Comparison of ENCODE assay signal across 17 cellular contexts in genomic region chr1:27549807-27550408, GRCh38. TPM values are rescaled to one million over a fixed set of nuclear protein-coding genes. Genes with fewer than 3 reads are reported as not detected.
DNase-seq lines count a peak whose midpoint lies in the region; ATAC-seq, FAIRE-seq and TF ChIP-seq lines count a peak whose summit lies in the region.
"Had no signal": no experiment of that assay in that cellular context is flagged by ENCODE, and none has a peak within 500 bp of the region (broad histone marks: within the 10 kb centered on the region; RNA-seq: fewer than 3 reads in every experiment).

No MANE protein-coding gene starts in this region.

- no peak for TF ChIP-seq CTCF in HepG2 (CRISPR knock-in tag; IDR thresholded peaks at IDR 0.05)
- no peak for TF ChIP-seq CTCF in right lobe of liver (IDR thresholded peaks at IDR 0.05)
- TF ChIP-seq CTCF in gastroesophageal sphincter (IDR thresholded peaks at IDR 0.05) = no peak
- TF ChIP-seq CTCF in psoas muscle (IDR thresholded peaks at IDR 0.05) = no peak

- H3K4me1 Mint-ChIP-seq in activated T-cell treated with anti-CD3 and anti-CD28 coated beads, Interleukin-2, amount 50 U/mL, for 72 hours (ENCODE audit: low read depth) = no peaks in the 10 kb centered on the region
- H3K4me1 Mint-ChIP-seq: CD14-positive monocyte had no signal

- no peak for DNase-seq in HepG2 (ENCODE audit: low spot score)
- DNase-seq in right lobe of liver = no peak
- no peak for DNase-seq in psoas muscle
- DNase-seq in activated T-cell treated with anti-CD3 and anti-CD28 coated beads, Interleukin-2, amount 50 U/mL, for 72 hours = no peak
- no peak for DNase-seq in NCI-H526 (lab: John Stamatoyannopoulos, UW)
- DNase-seq: CD8-positive, alpha-beta T cell; COR-L47; DMS153; DMS79 treated with DMSO at 0.1 percent for 48 hours; EL; H9 had no signal

- intact Hi-C loops in HepG2 (cut with micrococcal nuclease; ENCODE audit: unreplicated experiment) = no loop called here
- intact Hi-C loops in right lobe of liver (cut with DNase I) = loop anchor here (5.0 to 10.0 kb wide), 2 partner anchors 52 to 115 kb away; partner anchors contain the start of gene AHDC1 (in 1 of the 2)
- intact Hi-C loops in psoas muscle (cut with DNase I) = no loop called here

- H4K20me1 ChIP-seq in HepG2 (ENCODE audit: insufficient read depth, low read length) = no peaks in the 10 kb centered on the region

- H3K4me1 ChIP-seq in HepG2 (ENCODE audit: insufficient read depth, low read length) (peaks cover 21% of the 10 kb centered on the region), right lobe of liver (peaks cover 0 to 3% (median 0%) of the 10 kb centered on the region in 4 donors), gastroesophageal sphincter (peaks cover 5 to 53% (median 35%) of the 10 kb centered on the region in 3 donors), psoas muscle (peaks cover 41% of the 10 kb centered on the region)

- H3K27ac ChIP-seq in HepG2 (ENCODE audit: extremely low read length, insufficient read depth, low read length) = no peak overlapping the region
- H3K27ac ChIP-seq in right lobe of liver = no peak overlapping the region
- peak overlapping the region in 3 of 4 donors; percentile 36 to 93 (median 90) for H3K27ac ChIP-seq in gastroesophageal sphincter
- H3K27ac ChIP-seq in psoas muscle = peak overlapping the region; percentile 95

- H3K9me3 ChIP-seq in HepG2 (ENCODE audit: low read length) (no peaks in the 10 kb centered on the region), right lobe of liver (no peaks in the 10 kb centered on the region), gastroesophageal sphincter (no peaks in the 10 kb centered on the region), psoas muscle (no peaks in the 10 kb centered on the region)

- no peak overlapping the region for H3K9ac ChIP-seq in HepG2 (ENCODE audit: insufficient read depth, low read depth, low read length)

- no peaks in the 10 kb centered on the region for H3K36me3 Mint-ChIP-seq in activated T-cell treated with anti-CD3 and anti-CD28 coated beads, Interleukin-2, amount 50 U/mL, for 72 hours (ENCODE audit: insufficient read depth in 2 of 2)

- H3K4me3 ChIP-seq in HepG2 (replicated peaks in 1 of 3; ENCODE audit: insufficient read depth in 1 of 3, low read depth in 2 of 3, low read length in 3 of 3) = no peak overlapping the region
- H3K4me3 ChIP-seq in right lobe of liver = no peak overlapping the region
- no peak overlapping the region for H3K4me3 ChIP-seq in gastroesophageal sphincter
- H3K4me3 ChIP-seq in psoas muscle = no peak overlapping the region
- H3K4me3 ChIP-seq: GM23338 had no signal

- in situ Hi-C loops in HepG2 (cut with HindIII; ENCODE audit: extremely low pct_ligation_motif_present, low pct_unique_long_range_greater_than_20kb) = no loop called here

- no peak overlapping the region for H3K27ac Mint-ChIP-seq in activated T-cell treated with anti-CD3 and anti-CD28 coated beads, Interleukin-2, amount 50 U/mL, for 72 hours
- H3K27ac Mint-ChIP-seq: CD14-positive monocyte; CD8-positive, alpha-beta T cell; GM23338; H9 had no signal

- POLR2A ChIA-PET in HepG2 (lab: Yijun Ruan, JAX) = no interaction called here

- no peaks in the 10 kb centered on the region for H3K79me2 ChIP-seq in HepG2 (ENCODE audit: insufficient read depth, low read length)

- CTCF ChIA-PET in HepG2 (lab: Yijun Ruan, JAX; ENCODE audit: low intra/inter-chr PET ratio, low total read pairs) = no interaction called here

- no peak for FAIRE-seq in HepG2 (lab: Jason Lieb, UNC)
- FAIRE-seq: D721Med, G401.6, GM12891 had no signal

- TF ChIP-seq RAD21 in HepG2 (CRISPR knock-in tag; IDR thresholded peaks at IDR 0.05) = no peak

- TF ChIP-seq POLR2A in HepG2 (IDR thresholded peaks at IDR 0.05; ENCODE audit: insufficient read depth in 1 of 2, low read depth in 2 of 2, low read length in 2 of 2) (no peak), right lobe of liver (IDR thresholded peaks at IDR 0.05) (no peak), gastroesophageal sphincter (IDR thresholded peaks at IDR 0.05) (no peak)

- no peak overlapping the region for H2AFZ ChIP-seq in HepG2 (ENCODE audit: low read length)
- H2AFZ ChIP-seq: GM23338 had no signal

- no peak overlapping the region for H3K4me3 Mint-ChIP-seq in activated T-cell treated with anti-CD3 and anti-CD28 coated beads, Interleukin-2, amount 50 U/mL, for 72 hours
- H3K4me3 Mint-ChIP-seq: CD14-positive monocyte; CD8-positive, alpha-beta T cell; GM23338; H9 had no signal

- H3K36me3 ChIP-seq in HepG2 (replicated peaks in 1 of 2; ENCODE audit: control insufficient read depth in 1 of 2, insufficient read depth in 2 of 2, low read length in 2 of 2) = peaks cover 9 to 11% of the 10 kb centered on the region in 2 experiments; a peak in 4 of 5 replicates
- peaks cover 0 to 17% (median 2%) of the 10 kb centered on the region in 4 donors for H3K36me3 ChIP-seq in right lobe of liver
- peaks cover 0 to 69% of the 10 kb centered on the region in 2 donors for H3K36me3 ChIP-seq in gastroesophageal sphincter
- H3K36me3 ChIP-seq in psoas muscle (ENCODE audit: insufficient read depth in 1 of 2, low read depth in 1 of 2) = peaks cover 0 to 95% of the 10 kb centered on the region in 2 donors

- no peak overlapping the region for H3K4me2 ChIP-seq in HepG2 (ENCODE audit: low read depth, low read length)
- H3K4me2 ChIP-seq: GM23338 had no signal

- ATAC-seq in HepG2 (no peak), right lobe of liver (no peak), gastroesophageal sphincter (no peak), psoas muscle (no peak)
- ATAC-seq in activated T-cell treated with anti-CD3 and anti-CD28 coated beads, Interleukin-2, amount 50 U/mL, for 72 hours (replicated peaks in 1 of 2) = no peak
- ATAC-seq: CD8-positive, alpha-beta T cell; GM23338 had no signal

- TF ChIP-seq EP300 in HepG2 (IDR thresholded peaks at IDR 0.05; ENCODE audit: low read depth in 2 of 2, low read length in 2 of 2) = no peak
- no peak for TF ChIP-seq EP300 in HepG2 (CRISPR knock-in tag; IDR thresholded peaks at IDR 0.05; ENCODE audit: borderline replicate concordance)
- no peak for TF ChIP-seq EP300 in gastroesophageal sphincter (IDR thresholded peaks at IDR 0.05)

- 95% methylated on average over 24 of the region's 38 CpGs for WGBS in HepG2 (ENCODE audit: low lambda C conversion rate)
- WGBS in right lobe of liver (ENCODE audit: insufficient coverage, low coverage, low lambda C conversion rate, missing lambda C conversion rate) = 95% methylated on average over 9 of the region's 38 CpGs
- WGBS in gastroesophageal sphincter (ENCODE audit: low coverage in 1 of 2), 2 donors = 40% methylated on average over 1 of the region's 38 CpGs; no CpG with 5 or more reads in 1 of the 2 donors
- 75 to 88% (median 83%) methylated on average over 38 of the region's 38 CpGs for WGBS in psoas muscle, 3 donors

- no peaks in the 10 kb centered on the region for H3K27me3 Mint-ChIP-seq in activated T-cell treated with anti-CD3 and anti-CD28 coated beads, Interleukin-2, amount 50 U/mL, for 72 hours (ENCODE audit: low read depth)

- no peaks in the 10 kb centered on the region for H3K9me3 Mint-ChIP-seq in activated T-cell treated with anti-CD3 and anti-CD28 coated beads, Interleukin-2, amount 50 U/mL, for 72 hours
- H3K9me3 Mint-ChIP-seq: CD14-positive monocyte; CD8-positive, alpha-beta T cell; GM23338; H9 had no signal

- BruUV-seq in HepG2 (replicated peaks; lab: Mats Ljungman, UMichigan) = no TSS peak

- H3K27me3 ChIP-seq in HepG2 (ENCODE audit: control insufficient read depth in 1 of 2, insufficient read depth in 2 of 2, low read length in 2 of 2) = no peaks in the 10 kb centered on the region
- H3K27me3 ChIP-seq in right lobe of liver = no peaks in the 10 kb centered on the region
- no peaks in the 10 kb centered on the region for H3K27me3 ChIP-seq in gastroesophageal sphincter
- H3K27me3 ChIP-seq in psoas muscle (ENCODE audit: insufficient read depth in 3 of 3, low read length in 2 of 3) = no peaks in the 10 kb centered on the region

RNA-seq across cellular contexts. Expression of gene AHDC1, which starts 54.0 kb away (rescaled TPM):
- total RNA-seq in HepG2 (2016; rRNA removed; fragmentation: Illumina TruSeq; extraction: Trizol) (2.6 and 2.7 TPM in 2 replicates), right lobe of liver (10 to 100 TPM in 3 of 6 experiments, 1 to 10 TPM in 3; 5.5 to 21.3 (median 10.9) TPM), gastroesophageal sphincter (10 to 100 TPM; 18.2 to 50.3 (median 27.7) TPM), psoas muscle (10 to 100 TPM; 35.9 to 65.2 (median 59.0) TPM)
- 1.9 and 2.6 TPM in 2 replicates for total RNA-seq in HepG2 (2016; cell fraction: cytosol; rRNA removed; fragmentation: Illumina TruSeq; extraction: Trizol; ENCODE audit: low read depth)
- 3.1 and 3.5 TPM in 2 replicates for total RNA-seq in HepG2 (2016; cell fraction: insoluble cytoplasmic fraction; rRNA removed; fragmentation: Illumina TruSeq; extraction: Trizol)
- total RNA-seq in HepG2 (2016; cell fraction: membrane; rRNA removed; fragmentation: Illumina TruSeq; extraction: Trizol) = 1.6 and 2.4 TPM in 2 replicates
- 3.0 and 6.6 TPM in 2 replicates for total RNA-seq in HepG2 (2016; cell fraction: nucleus; rRNA removed; fragmentation: Illumina TruSeq; extraction: Trizol)
- polyA plus RNA-seq in HepG2 (2011; rRNA removed) (1.0 and 1.2 TPM in 2 replicates), psoas muscle (10 to 100 TPM in 1 of 3 donors, 1 to 10 TPM in 2; 6.4 to 19.8 (median 9.7) TPM)
- 0.52 and 0.72 TPM in 2 replicates for polyA plus RNA-seq in HepG2 (2011; cell fraction: cytosol; rRNA removed)
- 7.0 and 8.3 TPM in 2 replicates for polyA plus RNA-seq in HepG2 (2011; cell fraction: nucleus; rRNA removed)
- 4.7 and 7.3 TPM in 2 replicates for polyA plus RNA-seq in HepG2 (2012)
- polyA plus RNA-seq in HepG2 (2016; cell fraction: cytosol; fragmentation: Illumina TruSeq; extraction: Trizol; ENCODE audit: low read depth) = 0.24 and 0.35 TPM in 2 replicates
- polyA plus RNA-seq in HepG2 (2016; cell fraction: insoluble cytoplasmic fraction; fragmentation: Illumina TruSeq; extraction: Trizol; ENCODE audit: low read depth) = 3.9 and 4.0 TPM in 2 replicates
- 0.32 and 0.57 TPM in 2 replicates for polyA plus RNA-seq in HepG2 (2016; cell fraction: membrane; fragmentation: Illumina TruSeq; extraction: Trizol; ENCODE audit: low read depth)
- 12.2 and 16.8 TPM in 2 replicates for polyA plus RNA-seq in HepG2 (2016; cell fraction: nucleus; fragmentation: Illumina TruSeq; extraction: Trizol; ENCODE audit: insufficient read depth, low read depth)
- polyA minus RNA-seq in HepG2 (2011; rRNA and poly(A)+ RNA removed; ENCODE audit: low replicate concordance) = 3.1 and 6.5 TPM in 2 replicates
- polyA minus RNA-seq in HepG2 (2011; cell fraction: cytosol; rRNA and poly(A)+ RNA removed) = 3.1 and 3.7 TPM in 2 replicates
- 5.1 and 5.3 TPM in 2 replicates for polyA minus RNA-seq in HepG2 (2011; cell fraction: nucleus; rRNA and poly(A)+ RNA removed)
- total RNA-seq in activated T-cell treated with anti-CD3 and anti-CD28 coated beads, Interleukin-2, amount 50 U/mL, for 72 hours = 1 to 10 TPM; 8.4 to 9.3 TPM

RNA-seq across cellular contexts. Expression of gene WASF2, which starts 59.9 kb away (rescaled TPM):
- total RNA-seq in HepG2 (2016; rRNA removed; fragmentation: Illumina TruSeq; extraction: Trizol) (10.4 and 16.9 TPM in 2 replicates), right lobe of liver (10 to 100 TPM; 18.4 to 38.1 (median 26.5) TPM), gastroesophageal sphincter (100 to 1,000 TPM in 1 of 4 donors, 10 to 100 TPM in 3; 74.7 to 107 (median 79.8) TPM), psoas muscle (10 to 100 TPM; 29.4 to 40.6 (median 35.9) TPM)
- total RNA-seq in HepG2 (2016; cell fraction: cytosol; rRNA removed; fragmentation: Illumina TruSeq; extraction: Trizol; ENCODE audit: low read depth) = 3.7 and 4.4 TPM in 2 replicates
- 10.6 and 15.8 TPM in 2 replicates for total RNA-seq in HepG2 (2016; cell fraction: insoluble cytoplasmic fraction; rRNA removed; fragmentation: Illumina TruSeq; extraction: Trizol)
- total RNA-seq in HepG2 (2016; cell fraction: membrane; rRNA removed; fragmentation: Illumina TruSeq; extraction: Trizol) = 17.2 and 17.7 TPM in 2 replicates
- 13.0 and 13.9 TPM in 2 replicates for total RNA-seq in HepG2 (2016; cell fraction: nucleus; rRNA removed; fragmentation: Illumina TruSeq; extraction: Trizol)
- polyA plus RNA-seq in HepG2 (2011; rRNA removed) (26.4 and 27.7 TPM in 2 replicates), psoas muscle (10 to 100 TPM in 2 of 3 donors, 1 to 10 TPM in 1; 7.9 to 14.2 (median 11.3) TPM)
- polyA plus RNA-seq in HepG2 (2011; cell fraction: cytosol; rRNA removed) = 16.3 and 16.7 TPM in 2 replicates
- polyA plus RNA-seq in HepG2 (2011; cell fraction: nucleus; rRNA removed) = 25.0 and 25.9 TPM in 2 replicates
- polyA plus RNA-seq in HepG2 (2012) = 29.4 and 35.1 TPM in 2 replicates
- 2.7 and 3.1 TPM in 2 replicates for polyA plus RNA-seq in HepG2 (2016; cell fraction: cytosol; fragmentation: Illumina TruSeq; extraction: Trizol; ENCODE audit: low read depth)
- polyA plus RNA-seq in HepG2 (2016; cell fraction: insoluble cytoplasmic fraction; fragmentation: Illumina TruSeq; extraction: Trizol; ENCODE audit: low read depth) = 21.4 and 26.0 TPM in 2 replicates
- 12.8 and 13.7 TPM in 2 replicates for polyA plus RNA-seq in HepG2 (2016; cell fraction: membrane; fragmentation: Illumina TruSeq; extraction: Trizol; ENCODE audit: low read depth)
- 23.0 and 25.5 TPM in 2 replicates for polyA plus RNA-seq in HepG2 (2016; cell fraction: nucleus; fragmentation: Illumina TruSeq; extraction: Trizol; ENCODE audit: insufficient read depth, low read depth)
- polyA minus RNA-seq in HepG2 (2011; rRNA and poly(A)+ RNA removed; ENCODE audit: low replicate concordance) = 45.6 and 56.9 TPM in 2 replicates
- 22.2 and 26.7 TPM in 2 replicates for polyA minus RNA-seq in HepG2 (2011; cell fraction: cytosol; rRNA and poly(A)+ RNA removed)
- 22.0 and 23.7 TPM in 2 replicates for polyA minus RNA-seq in HepG2 (2011; cell fraction: nucleus; rRNA and poly(A)+ RNA removed)
- 100 to 1,000 TPM; 146 to 197 TPM for total RNA-seq in activated T-cell treated with anti-CD3 and anti-CD28 coated beads, Interleukin-2, amount 50 U/mL, for 72 hours

Comparison
In these comparisons a context has a peak if more than half of its experiments do, and no peak if none do; other contexts are left out.
1. intact Hi-C loops: an anchor here in right lobe of liver (5.0 to 10.0 kb wide); none called in HepG2 and psoas muscle.
2. H3K27ac ChIP-seq: peak in gastroesophageal sphincter (3 of 4) and psoas muscle (single experiment); none in HepG2 (single experiment) and right lobe of liver (0 of 3).